In genomic region chr11:79382301-79382700, GRCh38 we compare ENCODE assay signal across 35 cellular contexts. TPM values are rescaled to one million over a fixed set of nuclear protein-coding genes. Genes with fewer than 3 reads are reported as not detected.
"Had no signal": no experiment of that assay in that cellular context is flagged by ENCODE, and none has a peak within 500 bp of the region (broad histone marks: within the 10 kb centered on the region; RNA-seq: fewer than 3 reads in every experiment).

No MANE protein-coding gene starts in this region.

- H3K36me3 ChIP-seq: MG63 had no signal

- H3K27ac ChIP-seq: KMS-11 had no signal

- H3K4me2 ChIP-seq: KMS-11 had no signal

- H3K4me3 ChIP-seq: MG63 had no signal

- H3K9me3 ChIP-seq: MG63 had no signal

- DNase-seq: Karpas-422, Kasumi-1, KG1, MG63, MM.1S, MV-4-11, NCI-H1048, NCI-H1092, NCI-H1092 treated with DMSO at 0.1 percent for 48 hours, NCI-H1105, NCI-H1105 treated with DMSO at 0.1 percent for 48 hours, NCI-H1417, NCI-H1417 treated with DMSO at 0.1 percent for 48 hours, NCI-H1436, NCI-H1436 treated with DMSO at 0.1 percent for 48 hours, NCI-H146, NCI-H1694, NCI-H1694 treated with DMSO at 0.1 percent for 48 hours, NCI-H187, NCI-H187 treated with DMSO at 0.1 percent for 48 hours, NCI-H1930, NCI-H2029, NCI-H2029 treated with DMSO at 0.1 percent for 48 hours, NCI-H2081, NCI-H2081 treated with DMSO at 0.1 percent for 48 hours, NCI-H2107, NCI-H2171, NCI-H2171 treated with DMSO at 0.1 percent for 48 hours, NCI-H2227 treated with DMSO at 0.1 percent for 48 hours, NCI-H226, NCI-H345, NCI-H446, NCI-H446 treated with DMSO at 0.1 percent for 48 hours had no signal

- H3K9ac ChIP-seq: KMS-11 had no signal

- H3K27me3 ChIP-seq: MG63 had no signal

RNA-seq across cellular contexts. Expression of gene TENM4, which starts 58.5 kb away (rescaled TPM):
- total RNA-seq: NCI-H460 had no signal
